ENCODE assay signal across 24 cellular contexts in genomic region chr17:70105154-70105553, GRCh38.
DNase-seq lines count a peak whose midpoint lies in the region; ATAC-seq and TF ChIP-seq lines count a peak whose summit lies in the region.
"Had no signal": no experiment of that assay in that cellular context is flagged by ENCODE, and none has a peak within 500 bp of the region (broad histone marks: within the 10 kb centered on the region; RNA-seq: fewer than 3 reads in every experiment).

No MANE protein-coding gene starts in this region.

- H3K27me3 ChIP-seq in OCI-LY3 (ENCODE audit: low read depth, low read length), result no peaks in the 10 kb centered on the region
- H3K27me3 ChIP-seq: Peyer's patch had no signal

- peaks cover 40% of the 10 kb centered on the region for H3K4me1 ChIP-seq in OCI-LY3 (ENCODE audit: low read length)
- H3K4me1 ChIP-seq: Caco-2, Peyer's patch had no signal

- no peak overlapping the region for H3K27ac ChIP-seq in OCI-LY3 (ENCODE audit: low read length)
- H3K27ac ChIP-seq: C4-2B, Peyer's patch had no signal

- no peaks in the 10 kb centered on the region for H3K36me3 ChIP-seq in OCI-LY3 (replicated peaks; ENCODE audit: low read depth, low read length)
- H3K36me3 ChIP-seq: Peyer's patch had no signal

- no peak overlapping the region for H3K9ac ChIP-seq in OCI-LY3 (ENCODE audit: low read length)

- peak overlapping the region; percentile 13; the same call in 1 of the 2 replicates for H3K4me2 ChIP-seq in OCI-LY3 (ENCODE audit: low read length)

- H3K9me3 ChIP-seq in OCI-LY3 (ENCODE audit: insufficient read depth, low read length), result no peaks in the 10 kb centered on the region
- H3K9me3 ChIP-seq: Caco-2, Peyer's patch had no signal

- no peak overlapping the region for H3K4me3 ChIP-seq in OCI-LY3 (ENCODE audit: low read length)
- H3K4me3 ChIP-seq: GM12878, Peyer's patch had no signal

- H3K79me2 ChIP-seq in OCI-LY3 (ENCODE audit: low read length), result no peaks in the 10 kb centered on the region

- H2AFZ ChIP-seq in OCI-LY3 (ENCODE audit: low read depth, low read length), result peak overlapping the region; percentile 33; the same call in 1 of the 2 replicates

- DNase-seq in NOMO-1 treated with DMSO at 0.1 percent for 48 hours (lab: John Stamatoyannopoulos, UW; ENCODE audit: unreplicated experiment) (peak; percentile 5), NOMO-1 (lab: John Stamatoyannopoulos, UW; ENCODE audit: unreplicated experiment in 2 of 2) (no peak), left kidney (ENCODE audit: low read depth, low spot score) (peak; percentile 9), NCI-H446 (lab: John Stamatoyannopoulos, UW) (no peak)
- DNase-seq: AML-193; Caco-2; CD8-positive, alpha-beta T cell; DMS79; EL; GDM1; NCI-H1092; NCI-H1417 treated with DMSO at 0.1 percent for 48 hours; NCI-H1694 treated with DMSO at 0.1 percent for 48 hours; NCI-H2081; NCI-H2171 treated with DMSO at 0.1 percent for 48 hours; NCI-H345; NCI-H524 treated with DMSO at 0.1 percent for 48 hours; Peyer's patch; SHP77 treated with DMSO at 0.1 percent for 48 hours had no signal

- no peaks in the 10 kb centered on the region for H4K20me1 ChIP-seq in OCI-LY3 (ENCODE audit: insufficient read depth, low read length)

- no peak for TF ChIP-seq CTCF in OCI-LY3 (IDR thresholded peaks at IDR 0.05; ENCODE audit: low read depth, low read length)

- ATAC-seq in GM18873 (IDR thresholded peaks at IDR 0.05; ENCODE audit: low FRiP score, unreplicated experiment), result no peak
- ATAC-seq in HG02852 (IDR thresholded peaks at IDR 0.05; ENCODE audit: unreplicated experiment), result no peak
- ATAC-seq: CD8-positive, alpha-beta T cell; GM12878 had no signal

Comparison
In these comparisons a context has a peak if more than half of its experiments do, and no peak if none do; other contexts are left out.
1. DNase-seq: peak in NOMO-1 treated with DMSO at 0.1 percent for 48 hours (single experiment) and left kidney (single experiment); none in NOMO-1 (0 of 2) and NCI-H446 (0 of 2).